In the genomic region with DNA sequence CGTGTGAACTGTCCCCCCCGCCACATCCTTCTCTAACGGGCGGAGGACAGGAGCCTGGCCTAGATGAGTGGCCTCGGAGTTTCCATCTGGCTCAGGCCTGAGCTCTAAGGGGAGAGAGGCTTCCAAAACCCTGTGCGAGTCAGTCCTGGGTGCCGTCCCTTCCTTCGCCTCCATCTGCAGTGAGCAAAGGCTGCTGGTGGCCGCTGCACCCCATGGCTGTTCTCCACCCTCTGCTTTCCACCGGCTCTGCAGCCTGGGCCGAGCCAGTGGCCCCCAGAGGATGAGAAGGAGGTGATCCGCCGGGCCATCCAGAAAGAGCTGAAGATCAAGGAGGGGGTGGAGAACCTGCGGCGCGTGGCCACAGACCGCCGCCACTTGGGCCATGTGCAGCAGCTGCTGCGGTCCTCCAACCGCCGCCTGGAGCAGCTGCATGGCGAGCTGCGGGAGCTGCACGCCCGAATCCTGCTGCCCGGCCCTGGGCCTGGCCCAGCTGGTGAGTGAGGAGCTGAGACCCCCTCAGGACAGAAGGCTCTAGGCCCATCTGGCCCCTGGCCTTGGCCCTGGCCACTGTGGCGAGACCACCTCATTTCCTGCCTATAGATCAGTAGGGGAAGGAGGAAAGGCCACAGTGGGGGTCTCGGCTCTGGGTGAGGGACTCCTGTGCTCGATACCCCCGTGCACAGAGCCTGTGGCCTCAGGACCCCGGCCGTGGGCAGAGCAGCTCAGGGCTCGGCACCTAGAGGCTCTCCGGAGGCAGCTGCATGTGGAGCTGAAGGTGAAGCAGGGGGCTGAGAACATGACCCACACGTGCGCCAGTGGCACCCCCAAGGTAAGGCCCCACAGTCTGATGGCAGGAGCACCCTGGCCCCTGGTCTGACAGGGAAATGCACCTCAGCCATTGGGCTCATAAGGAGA, we compare ENCODE assay signal across 25 cellular contexts. TPM values are rescaled to one million over a fixed set of nuclear protein-coding genes. Genes with fewer than 3 reads are reported as not detected.
A peak's percentile ranks its signal among the peaks of the same experiment; 100 is the strongest.
DNase-seq lines count a peak whose midpoint lies in the region; ATAC-seq and TF ChIP-seq lines count a peak whose summit lies in the region.
"Had no signal": no experiment of that assay in that cellular context is flagged by ENCODE, and none has a peak within 500 bp of the region (broad histone marks: within the 10 kb centered on the region; RNA-seq: fewer than 3 reads in every experiment).

No MANE protein-coding gene starts in this region.

- ATAC-seq in left lung: no peak
- ATAC-seq in gastrocnemius medialis: no peak
- ATAC-seq in naive thymus-derived CD4-positive, alpha-beta T cell: no peak
- ATAC-seq: activated CD4-positive, CD25-positive, alpha-beta regulatory T cell treated with anti-CD3 and anti-CD28 coated beads, Interleukin-2, amount 50 U/mL, for 24 hours; HCT116 had no signal

- H3K27me3 Mint-ChIP-seq in chondrocyte (ENCODE audit: low read depth): no peaks in the 10 kb centered on the region
- H3K27me3 Mint-ChIP-seq in osteocyte (ENCODE audit: unreplicated experiment): no peaks in the 10 kb centered on the region
- no peaks in the 10 kb centered on the region for H3K27me3 Mint-ChIP-seq in naive thymus-derived CD4-positive, alpha-beta T cell
- H3K27me3 Mint-ChIP-seq: activated CD4-positive, alpha-beta memory T cell treated with anti-CD3 and anti-CD28 coated beads for 36 hours; CD4-positive, CD25-positive, alpha-beta regulatory T cell had no signal

- POLR2A ChIA-PET in HEK293 (lab: Yijun Ruan, JAX): interaction anchor here (1.2 to 3.7 kb wide), 3 partner anchors 8 to 19 kb away, joined by 3 to 22 read pairs (median 10); partner anchors contain the start of gene ZDHHC12
- POLR2A ChIA-PET in naive thymus-derived CD4-positive, alpha-beta T cell (lab: Charles Lee): no interaction called here

- TF ChIP-seq CTCF in HEK293 (tag by site-specific recombination; IDR thresholded peaks at IDR 0.05) (no peak), chondrocyte (IDR thresholded peaks at IDR 0.05) (no peak), left lung (IDR thresholded peaks at IDR 0.05) (no peak), gastrocnemius medialis (IDR thresholded peaks at IDR 0.05 in 4 of 5, conservative IDR thresholded peaks at IDR 0.05 in 1 of 5) (no peak), osteocyte (IDR thresholded peaks at IDR 0.05) (no peak)

- H3K4me1 ChIP-seq in HEK293 (ENCODE audit: control insufficient read depth, insufficient read depth, low read length) (no peaks in the 10 kb centered on the region), left lung (peaks cover 0 to 28% of the 10 kb centered on the region in 2 donors), gastrocnemius medialis (peaks cover 0 to 11% of the 10 kb centered on the region in 2 donors)
- H3K4me1 ChIP-seq in naive thymus-derived CD4-positive, alpha-beta T cell (ENCODE audit: control insufficient read depth in 2 of 2, insufficient read depth in 2 of 2, low read length in 2 of 2): no peaks in the 10 kb centered on the region
- H3K4me1 ChIP-seq: colonic mucosa had no signal

- H3K4me3 Mint-ChIP-seq in chondrocyte (ENCODE audit: unreplicated experiment): no peak overlapping the region
- H3K4me3 Mint-ChIP-seq in osteocyte (ENCODE audit: unreplicated experiment): no peak overlapping the region
- peak overlapping the region in 1 of 10 donors; percentile 5 for H3K4me3 Mint-ChIP-seq in naive thymus-derived CD4-positive, alpha-beta T cell
- H3K4me3 Mint-ChIP-seq: activated CD4-positive, alpha-beta memory T cell treated with anti-CD3 and anti-CD28 coated beads for 36 hours had no signal

- no peaks in the 10 kb centered on the region for H3K36me3 Mint-ChIP-seq in chondrocyte (ENCODE audit: low read depth)
- H3K36me3 Mint-ChIP-seq in osteocyte (ENCODE audit: unreplicated experiment): no peaks in the 10 kb centered on the region
- peaks cover 0 to 2% (median 0%) of the 10 kb centered on the region in 5 donors for H3K36me3 Mint-ChIP-seq in naive thymus-derived CD4-positive, alpha-beta T cell
- H3K36me3 Mint-ChIP-seq: activated CD4-positive, alpha-beta memory T cell treated with anti-CD3 and anti-CD28 coated beads for 36 hours; CD4-positive, CD25-positive, alpha-beta regulatory T cell had no signal

- TF ChIP-seq POLR2A in gastrocnemius medialis (IDR thresholded peaks at IDR 0.05): no peak

- H3K27ac ChIP-seq in HEK293 (ENCODE audit: extremely low read depth, low read depth, low read length) (no peak overlapping the region), left lung (peak overlapping the region in 1 of 2 donors; percentile 83), gastrocnemius medialis (peak overlapping the region in 3 of 4 donors; percentile 69 to 79 (median 69))
- H3K27ac ChIP-seq in naive thymus-derived CD4-positive, alpha-beta T cell (ENCODE audit: low read depth, low read length): no peak overlapping the region
- H3K27ac ChIP-seq: colonic mucosa, SJSA1 had no signal

- CTCF ChIA-PET in HEK293 (lab: Yijun Ruan, JAX): interaction anchor here (0.7 kb wide), 1 partner anchor 57 kb away, joined by 3 read pairs; no protein-coding TSS in a partner anchor
- CTCF ChIA-PET in naive thymus-derived CD4-positive, alpha-beta T cell (lab: Charles Lee): interaction anchor here (1.0 kb wide), 1 partner anchor 11 kb away, joined by 4 read pairs; no protein-coding TSS in a partner anchor

- DNase-seq in chondrocyte (ENCODE audit: low spot score) (peak; percentile 85), left lung (peak; percentile 27 to 61), gastrocnemius medialis (no peak), osteocyte (ENCODE audit: extremely low spot score, unreplicated experiment) (no peak), DMS114 treated with DMSO at 0.1 percent for 48 hours (lab: John Stamatoyannopoulos, UW; ENCODE audit: unreplicated experiment) (no peak)
- DNase-seq in naive thymus-derived CD4-positive, alpha-beta T cell: no peak
- DNase-seq: activated CD4-positive, alpha-beta memory T cell treated with anti-CD3 and anti-CD28 coated beads for 36 hours; activated CD8-positive, alpha-beta memory T cell treated with anti-CD3 and anti-CD28 coated beads, Interleukin-2, amount 50 U/mL, for 48 hours; adrenal gland; CD4-positive, CD25-positive, alpha-beta regulatory T cell; colonic mucosa; hypothalamus; KG1; MM.1S; NCI-H510A treated with DMSO at 0.1 percent for 48 hours; stimulated activated CD4-positive, alpha-beta T cell treated with anti-CD3 and anti-CD28 coated beads, Interleukin-15, amount 100 ng/mL, for 24 hours; T-helper 1 cell had no signal

- in situ Hi-C loops in gastrocnemius medialis (cut with MboI; ENCODE audit: low sequenced_read_pairs in 4 of 4): no loop called here

- peaks cover 0 to 27% of the 10 kb centered on the region in 2 experiments; a peak in 2 of 3 replicates for H3K36me3 ChIP-seq in HEK293 (ENCODE audit: control insufficient read depth in 2 of 2, insufficient read depth in 1 of 2, low read length in 2 of 2)
- H3K36me3 ChIP-seq in left lung: peaks cover 0 to 18% of the 10 kb centered on the region in 2 donors
- H3K36me3 ChIP-seq in gastrocnemius medialis: no peaks in the 10 kb centered on the region
- no peaks in the 10 kb centered on the region for H3K36me3 ChIP-seq in naive thymus-derived CD4-positive, alpha-beta T cell (ENCODE audit: control insufficient read depth in 2 of 3, insufficient read depth in 3 of 3, low read length in 3 of 3)
- H3K36me3 ChIP-seq: adrenal gland, colonic mucosa, Peyer's patch had no signal

- no peaks in the 10 kb centered on the region for H3K27me3 ChIP-seq in left lung
- H3K27me3 ChIP-seq in gastrocnemius medialis: no peaks in the 10 kb centered on the region
- no peaks in the 10 kb centered on the region for H3K27me3 ChIP-seq in naive thymus-derived CD4-positive, alpha-beta T cell (ENCODE audit: control insufficient read depth in 2 of 2, insufficient read depth in 2 of 2, low read length in 2 of 2)
- H3K27me3 ChIP-seq: adrenal gland, colonic mucosa, esophagus muscularis mucosa, Peyer's patch, SJSA1, tibial nerve had no signal

- H3K9me3 Mint-ChIP-seq in chondrocyte (ENCODE audit: low read depth) (no peaks in the 10 kb centered on the region), osteocyte (ENCODE audit: unreplicated experiment) (no peaks in the 10 kb centered on the region)
- no peaks in the 10 kb centered on the region for H3K9me3 Mint-ChIP-seq in naive thymus-derived CD4-positive, alpha-beta T cell
- H3K9me3 Mint-ChIP-seq: activated CD4-positive, alpha-beta memory T cell treated with anti-CD3 and anti-CD28 coated beads for 36 hours; activated T-helper 2 cell treated with anti-CD3 and anti-CD28 coated beads, Interferon-gamma antibody, Interleukin-2, Interleukin-4, amounts not matched to agents 10 μg/mL and 5 μg/mL and 100 μg/mL, durations not matched to agents 14 hours and 24 hours and 36 hours; CD4-positive, CD25-positive, alpha-beta regulatory T cell had no signal

- H3K27ac Mint-ChIP-seq in chondrocyte (ENCODE audit: unreplicated experiment) (no peak overlapping the region), osteocyte (ENCODE audit: unreplicated experiment) (no peak overlapping the region)
- H3K27ac Mint-ChIP-seq in naive thymus-derived CD4-positive, alpha-beta T cell: peak overlapping the region in 1 of 9 donors; percentile 18
- H3K27ac Mint-ChIP-seq: activated CD4-positive, alpha-beta memory T cell treated with anti-CD3 and anti-CD28 coated beads for 36 hours; CD4-positive, CD25-positive, alpha-beta regulatory T cell had no signal

- H3K4me3 ChIP-seq in HEK293 (ENCODE audit: low read depth, low read length) (no peak overlapping the region), left lung (no peak overlapping the region), gastrocnemius medialis (no peak overlapping the region)
- no peak overlapping the region for H3K4me3 ChIP-seq in naive thymus-derived CD4-positive, alpha-beta T cell (ENCODE audit: low read length)
- H3K4me3 ChIP-seq: adrenal gland, colonic mucosa, Peyer's patch, SJSA1, tibial nerve had no signal

- intact Hi-C loops in left lung (cut with DNase I) (no loop called here), gastrocnemius medialis (cut with DNase I; ENCODE audit: low total_unique reads) (no loop called here)
- intact Hi-C loops in naive thymus-derived CD4-positive, alpha-beta T cell (cut with micrococcal nuclease): no loop called here

- H3K4me1 Mint-ChIP-seq in chondrocyte (ENCODE audit: low read depth): peaks cover 9% of the 10 kb centered on the region
- peaks cover 10% of the 10 kb centered on the region for H3K4me1 Mint-ChIP-seq in osteocyte (ENCODE audit: unreplicated experiment)
- peaks cover 4 to 17% (median 10%) of the 10 kb centered on the region in 7 donors for H3K4me1 Mint-ChIP-seq in naive thymus-derived CD4-positive, alpha-beta T cell

- no peaks in the 10 kb centered on the region for H3K9me3 ChIP-seq in HEK293 (ENCODE audit: control insufficient read depth, insufficient read depth, low read depth, low read length)
- H3K9me3 ChIP-seq in left lung: no peaks in the 10 kb centered on the region
- H3K9me3 ChIP-seq in gastrocnemius medialis: no peaks in the 10 kb centered on the region
- no peaks in the 10 kb centered on the region for H3K9me3 ChIP-seq in naive thymus-derived CD4-positive, alpha-beta T cell (ENCODE audit: control insufficient read depth in 2 of 3, low read length in 3 of 3)
- H3K9me3 ChIP-seq: adrenal gland, colonic mucosa, esophagus muscularis mucosa, Peyer's patch, SJSA1, tibial nerve had no signal

RNA-seq across cellular contexts. Expression of gene PKN3, which starts 3.0 kb away (rescaled TPM):
- total RNA-seq in chondrocyte: 3.1 to 4.2 TPM (median 4.2 TPM) in 3 replicates
- 10 to 100 TPM; 11.8 to 15.9 TPM for total RNA-seq in left lung
- total RNA-seq in gastrocnemius medialis: 1 to 10 TPM; 1.4 to 5.2 (median 3.3) TPM
- 7.5 and 8.0 TPM in 2 replicates for total RNA-seq in osteocyte
- total RNA-seq in naive thymus-derived CD4-positive, alpha-beta T cell: 10 to 100 TPM in 1 of 5 experiments, 1 to 10 TPM in 4; 1.1 to 11.7 (median 1.6) TPM
- polyA plus RNA-seq in naive thymus-derived CD4-positive, alpha-beta T cell: 1 to 10 TPM in 1 of 2 donors, under 1 TPM in 1; 0.93 to 1.1 TPM

RNA-seq across cellular contexts. Expression of gene SET, which starts 16.3 kb away (rescaled TPM):
- total RNA-seq in chondrocyte (235 to 266 TPM (median 255 TPM) in 3 replicates), left lung (100 to 1,000 TPM; 249 to 294 TPM), gastrocnemius medialis (100 to 1,000 TPM; 102 to 191 (median 170) TPM), osteocyte (381 and 382 TPM in 2 replicates)
- 100 to 1,000 TPM; 222 to 488 (median 270) TPM for total RNA-seq in naive thymus-derived CD4-positive, alpha-beta T cell
- 100 to 1,000 TPM; 133 to 200 TPM for polyA plus RNA-seq in naive thymus-derived CD4-positive, alpha-beta T cell

RNA-seq across cellular contexts. Expression of gene ZDHHC12, which starts 18.6 kb away (rescaled TPM):
- total RNA-seq in chondrocyte (23.6 to 24.7 TPM (median 24.3 TPM) in 3 replicates), left lung (10 to 100 TPM; 42.2 to 48.9 TPM), gastrocnemius medialis (10 to 100 TPM in 3 of 4 donors, 1 to 10 TPM in 1; 8.9 to 37.3 (median 31.0) TPM), osteocyte (24.7 and 24.8 TPM in 2 replicates)
- 10 to 100 TPM; 21.2 to 70.3 (median 25.7) TPM for total RNA-seq in naive thymus-derived CD4-positive, alpha-beta T cell
- polyA plus RNA-seq in naive thymus-derived CD4-positive, alpha-beta T cell: 10 to 100 TPM; 63.2 to 74.2 TPM

RNA-seq across cellular contexts. Expression of gene DYNC2I2, which starts 48.7 kb away (rescaled TPM):
- total RNA-seq in chondrocyte (23.4 to 41.0 TPM (median 24.0 TPM) in 3 replicates), left lung (10 to 100 TPM; 52.7 to 55.4 TPM), gastrocnemius medialis (10 to 100 TPM; 11.4 to 29.1 (median 21.1) TPM), osteocyte (62.5 and 68.6 TPM in 2 replicates)
- total RNA-seq in naive thymus-derived CD4-positive, alpha-beta T cell: 10 to 100 TPM in 1 of 5 experiments, 1 to 10 TPM in 4; 2.5 to 41.7 (median 3.8) TPM
- 1 to 10 TPM; 1.4 to 2.5 TPM for polyA plus RNA-seq in naive thymus-derived CD4-positive, alpha-beta T cell

Comparison
In these comparisons a context has a peak if more than half of its experiments do, and no peak if none do; other contexts are left out.
1. H3K27ac ChIP-seq: peak in gastrocnemius medialis (3 of 4); none in HEK293 (single experiment) and naive thymus-derived CD4-positive, alpha-beta T cell (single experiment).
2. DNase-seq: peak in chondrocyte (single experiment) and left lung (2 of 2); none in gastrocnemius medialis (0 of 2), osteocyte (single experiment), naive thymus-derived CD4-positive, alpha-beta T cell (0 of 9) and DMS114 treated with DMSO at 0.1 percent for 48 hours (single experiment).